ENCODE assay signal across 9 cellular contexts in the genomic region with DNA sequence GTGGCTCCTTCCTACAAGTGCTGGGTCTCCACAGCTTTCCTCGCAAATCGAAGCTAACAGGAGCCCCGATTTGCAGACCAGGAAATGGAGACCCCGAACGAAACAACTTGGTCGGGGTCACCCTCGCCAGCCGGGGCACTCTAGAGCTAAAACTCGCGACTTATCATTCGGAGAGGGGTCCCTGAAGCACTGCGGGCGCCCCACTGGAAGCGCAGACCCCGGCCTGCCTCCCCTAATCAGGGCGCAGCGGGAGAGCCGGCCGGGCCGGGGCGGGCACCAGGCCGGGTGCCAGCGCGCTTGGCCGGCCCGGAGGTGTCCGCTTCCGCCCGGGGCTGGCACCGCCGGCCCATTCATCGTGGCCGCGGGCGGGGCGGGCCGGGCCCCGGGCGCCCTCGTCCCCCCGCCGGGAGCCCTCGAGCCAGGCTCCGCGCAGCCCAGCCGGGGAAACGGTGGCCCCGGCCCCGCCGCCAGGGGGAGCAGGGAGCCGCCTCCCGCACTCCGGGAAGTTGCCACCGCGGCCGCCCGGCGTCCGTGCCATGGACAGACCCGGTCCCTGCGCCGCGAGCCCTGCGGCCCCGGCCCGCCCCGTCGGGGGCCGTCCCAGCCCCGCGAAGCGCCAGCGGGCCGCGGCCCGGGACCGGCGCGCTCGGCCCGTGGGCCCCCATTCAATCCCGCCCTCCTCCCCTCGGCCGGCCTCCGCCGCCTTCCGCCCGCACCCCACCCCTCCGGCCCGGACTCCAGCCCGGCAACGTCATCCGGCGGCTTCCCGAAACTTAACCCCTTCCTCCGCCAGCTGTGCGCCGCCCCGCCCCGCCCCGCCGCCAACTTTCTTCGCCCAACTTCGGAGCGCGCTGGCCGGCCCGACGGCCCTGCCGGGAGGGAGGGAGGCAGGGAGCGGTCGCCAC. TPM values are rescaled to one million over a fixed set of nuclear protein-coding genes. Genes with fewer than 3 reads are reported as not detected.
DNase-seq lines count a peak whose midpoint lies in the region; ATAC-seq and TF ChIP-seq lines count a peak whose summit lies in the region.
"Had no signal": no experiment of that assay in that cellular context is flagged by ENCODE, and none has a peak within 500 bp of the region (broad histone marks: within the 10 kb centered on the region; RNA-seq: fewer than 3 reads in every experiment).

No MANE protein-coding gene starts in this region.

- H2AFZ ChIP-seq in neural progenitor cell (replicated peaks), result peak overlapping the region; percentile 78

- H3K27me3 Mint-ChIP-seq in neural progenitor cell (ENCODE audit: insufficient read depth, low read depth), result peaks cover 23% of the 10 kb centered on the region

- H3K27ac Mint-ChIP-seq in neural progenitor cell, result no peak overlapping the region

- TF ChIP-seq CTCF in foreskin keratinocyte (conservative IDR thresholded peaks at IDR 0.05) (peak; percentile 76), neural progenitor cell (IDR thresholded peaks at IDR 0.05) (peak; percentile 59)

- H3K4me3 ChIP-seq in neural progenitor cell (peak overlapping the region; percentile 72), stomach smooth muscle (ENCODE audit: low read length in 2 of 2) (peak overlapping the region; percentile 75 to 81)

- H3K4me2 ChIP-seq in neural progenitor cell, result peak overlapping the region; percentile 93

- H3K27ac ChIP-seq in foreskin keratinocyte, result peak overlapping the region; percentile 70
- no peak overlapping the region for H3K27ac ChIP-seq in neural progenitor cell
- peak overlapping the region; percentile 78 for H3K27ac ChIP-seq in stomach smooth muscle (ENCODE audit: low read length)

- peaks cover 39% of the 10 kb centered on the region for H3K79me2 ChIP-seq in neural progenitor cell (ENCODE audit: low read depth)

- H3K36me3 Mint-ChIP-seq in neural progenitor cell, result peaks cover 8% of the 10 kb centered on the region

- DNase-seq in CMK (ENCODE audit: low read depth) (peak; percentile 27), HPDE6-E6E7 (ENCODE audit: extremely low spot score) (peak; percentile 93), SHP77 treated with DMSO at 0.1 percent for 48 hours (lab: John Stamatoyannopoulos, UW) (peak; percentile 10), foreskin keratinocyte (peak; percentile 23 to 39), neural progenitor cell (ENCODE audit: low spot score) (peak; percentile 91)
- DNase-seq in activated gamma-delta T cell treated with anti-CD3 and anti-CD28 coated beads, Interleukin-2, amount 50 U/mL, for 16 hours (ENCODE audit: low read depth), result peak; percentile 70

- H4K20me1 ChIP-seq in neural progenitor cell (ENCODE audit: low read depth), result peaks cover 28% of the 10 kb centered on the region

- H3K9me3 ChIP-seq in neural progenitor cell (ENCODE audit: low read depth) (no peaks in the 10 kb centered on the region), stomach smooth muscle (ENCODE audit: control insufficient read depth in 2 of 2, low read length in 2 of 2) (no peaks in the 10 kb centered on the region)

- H3K36me3 ChIP-seq in neural progenitor cell (no peaks in the 10 kb centered on the region), stomach smooth muscle (ENCODE audit: control insufficient read depth in 2 of 2, insufficient read depth in 2 of 2, low read length in 2 of 2) (peaks cover 0 to 7% of the 10 kb centered on the region in 2 donors)

- peak overlapping the region; percentile 90 for H3K4me3 Mint-ChIP-seq in neural progenitor cell

- peaks cover 6% of the 10 kb centered on the region for H3K4me1 ChIP-seq in foreskin keratinocyte
- peaks cover 13% of the 10 kb centered on the region for H3K4me1 ChIP-seq in neural progenitor cell
- peaks cover 17% of the 10 kb centered on the region for H3K4me1 ChIP-seq in stomach smooth muscle (ENCODE audit: control insufficient read depth, insufficient read depth, low read length)

- H3K9ac ChIP-seq in neural progenitor cell (no peak overlapping the region), stomach smooth muscle (ENCODE audit: low read length in 2 of 2) (peak overlapping the region; percentile 64 to 76)

- H3K9me3 Mint-ChIP-seq in neural progenitor cell, result peaks cover 2% of the 10 kb centered on the region

- ATAC-seq in GM19452 (IDR thresholded peaks at IDR 0.05; ENCODE audit: unreplicated experiment), result peak; percentile 45
- peak; percentile 56 for ATAC-seq in foreskin keratinocyte

- H3F3A ChIP-seq in neural progenitor cell (ENCODE audit: low read depth), result peaks cover 12% of the 10 kb centered on the region

- peaks cover 20% of the 10 kb centered on the region for H3K4me1 Mint-ChIP-seq in neural progenitor cell

- H3K27me3 ChIP-seq in foreskin keratinocyte (peaks cover 29% of the 10 kb centered on the region), neural progenitor cell (peaks cover 6% of the 10 kb centered on the region), stomach smooth muscle (ENCODE audit: control insufficient read depth in 1 of 2, insufficient read depth in 2 of 2, low read length in 2 of 2) (peaks cover 0 to 3% of the 10 kb centered on the region in 2 donors)

RNA-seq across cellular contexts. Expression of a gene that starts 1.0 kb away (rescaled TPM):
- total RNA-seq in foreskin keratinocyte (107 and 109 TPM in 2 replicates), neural progenitor cell (ENCODE audit: low replicate concordance) (18.2 and 35.2 TPM in 2 replicates)
- 51.9 and 56.6 TPM in 2 replicates for polyA plus RNA-seq in foreskin keratinocyte

RNA-seq across cellular contexts. Expression of a gene that starts 18.7 kb away (rescaled TPM):
- not detected in 2 replicates for total RNA-seq in foreskin keratinocyte
- not detected in 2 replicates for polyA plus RNA-seq in foreskin keratinocyte
- total RNA-seq in neural progenitor cell (ENCODE audit: low replicate concordance), result not detected in 2 replicates
- total RNA-seq: subcutaneous adipose tissue had no signal

Comparison
In these comparisons a context has a peak if more than half of its experiments do, and no peak if none do; other contexts are left out.
1. DNase-seq: peak in every context shown above with its lines; median percentile 93 in HPDE6-E6E7; 91 in neural progenitor cell; 70 in activated gamma-delta T cell treated with anti-CD3 and anti-CD28 coated beads, Interleukin-2, amount 50 U/mL, for 16 hours; 31 in foreskin keratinocyte; 27 in CMK; 10 in SHP77 treated with DMSO at 0.1 percent for 48 hours.